In genomic region chr4:142386450-142386849, GRCh38 we compare ENCODE assay signal across 20 cellular contexts.
DNase-seq lines count a peak whose midpoint lies in the region; ATAC-seq and TF ChIP-seq lines count a peak whose summit lies in the region.
"Had no signal": no experiment of that assay in that cellular context is flagged by ENCODE, and none has a peak within 500 bp of the region (broad histone marks: within the 10 kb centered on the region; RNA-seq: fewer than 3 reads in every experiment).

No MANE protein-coding gene starts in this region.

- no peaks in the 10 kb centered on the region for H3K27me3 ChIP-seq in CD4-positive, alpha-beta T cell (ENCODE audit: control insufficient read depth, insufficient read depth, low read length)

- POLR2A ChIA-PET in CD4-positive, alpha-beta T cell (lab: Charles Lee), result interaction anchor here (0.7 to 4.0 kb wide), 10 partner anchors 8 to 181 kb away, joined by 3 to 31 read pairs (median 3); no protein-coding TSS in a partner anchor
- POLR2A ChIA-PET in activated CD4-positive, alpha-beta memory T cell treated with anti-CD3 and anti-CD28 coated beads for 36 hours (lab: Charles Lee), result interaction anchor here (1.0 to 5.0 kb wide), 6 partner anchors 8 to 32 kb away, joined by 3 to 97 read pairs (median 6); no protein-coding TSS in a partner anchor

- CTCF ChIA-PET in CD4-positive, alpha-beta T cell (lab: Charles Lee), result interaction anchor here (0.7 to 1.4 kb wide), 4 partner anchors 12 to 46 kb away, joined by 3 to 4 read pairs (median 3); no protein-coding TSS in a partner anchor
- CTCF ChIA-PET in activated CD4-positive, alpha-beta memory T cell treated with anti-CD3 and anti-CD28 coated beads for 36 hours (lab: Charles Lee), result interaction anchor here (0.7 to 3.1 kb wide), 6 partner anchors 11 to 181 kb away, joined by 4 to 8 read pairs (median 4); no protein-coding TSS in a partner anchor

- peaks cover 6% of the 10 kb centered on the region for H3K9me3 Mint-ChIP-seq in activated T-cell treated with anti-CD3 and anti-CD28 coated beads, Interleukin-2, amount 50 U/mL, for 24 hours
- no peaks in the 10 kb centered on the region for H3K9me3 Mint-ChIP-seq in CD4-positive, alpha-beta T cell
- H3K9me3 Mint-ChIP-seq in activated CD4-positive, alpha-beta memory T cell treated with anti-CD3 and anti-CD28 coated beads for 36 hours, result no peaks in the 10 kb centered on the region

- no peak for TF ChIP-seq CTCF in CD4-positive, alpha-beta T cell (IDR thresholded peaks at IDR 0.05)
- no peak for TF ChIP-seq CTCF in retinal pigment epithelial cell (conservative IDR thresholded peaks at IDR 0.05; ENCODE audit: low read depth, low read length)

- H3K4me3 Mint-ChIP-seq in activated T-cell treated with anti-CD3 and anti-CD28 coated beads, Interleukin-2, amount 50 U/mL, for 24 hours, result peak overlapping the region; percentile 53
- H3K4me3 Mint-ChIP-seq in CD4-positive, alpha-beta T cell, result peak overlapping the region; percentile 76
- peak overlapping the region; percentile 77 for H3K4me3 Mint-ChIP-seq in activated CD4-positive, alpha-beta memory T cell treated with anti-CD3 and anti-CD28 coated beads for 36 hours
- H3K4me3 Mint-ChIP-seq: B cell, GM23338 had no signal

- ATAC-seq in CD4-positive, alpha-beta T cell (ENCODE audit: poor library complexity), result peak; percentile 69
- ATAC-seq in GM18861 (IDR thresholded peaks at IDR 0.05; ENCODE audit: unreplicated experiment) (no peak), HG02981 (IDR thresholded peaks at IDR 0.05; ENCODE audit: unreplicated experiment) (no peak)
- ATAC-seq: GM23338, Panc1 had no signal

- H3K27ac ChIP-seq in CD4-positive, alpha-beta T cell (ENCODE audit: low read depth, low read length), result no peak overlapping the region

- H3K27me3 Mint-ChIP-seq in activated T-cell treated with anti-CD3 and anti-CD28 coated beads, Interleukin-2, amount 50 U/mL, for 24 hours, result no peaks in the 10 kb centered on the region
- H3K27me3 Mint-ChIP-seq in CD4-positive, alpha-beta T cell, result no peaks in the 10 kb centered on the region
- no peaks in the 10 kb centered on the region for H3K27me3 Mint-ChIP-seq in activated CD4-positive, alpha-beta memory T cell treated with anti-CD3 and anti-CD28 coated beads for 36 hours
- H3K27me3 Mint-ChIP-seq: B cell had no signal

- intact Hi-C loops in CD4-positive, alpha-beta T cell (cut with DNase I, micrococcal nuclease), result loop anchor here in 1 of 2 experiments (2.0 kb wide), 1 partner anchor 14 kb away; no protein-coding TSS in a partner anchor
- intact Hi-C loops in activated CD4-positive, alpha-beta memory T cell treated with anti-CD3 and anti-CD28 coated beads for 36 hours (cut with micrococcal nuclease), result no loop called here

- peaks cover 81% of the 10 kb centered on the region for H3K4me1 Mint-ChIP-seq in activated T-cell treated with anti-CD3 and anti-CD28 coated beads, Interleukin-2, amount 50 U/mL, for 24 hours (ENCODE audit: low read depth)
- H3K4me1 Mint-ChIP-seq in CD4-positive, alpha-beta T cell (ENCODE audit: low read depth), result peaks cover 85% of the 10 kb centered on the region
- peaks cover 76% of the 10 kb centered on the region for H3K4me1 Mint-ChIP-seq in activated CD4-positive, alpha-beta memory T cell treated with anti-CD3 and anti-CD28 coated beads for 36 hours (ENCODE audit: low read depth)
- H3K4me1 Mint-ChIP-seq: B cell, GM23338 had no signal

- peaks cover 89% of the 10 kb centered on the region for H3K36me3 Mint-ChIP-seq in activated T-cell treated with anti-CD3 and anti-CD28 coated beads, Interleukin-2, amount 50 U/mL, for 24 hours (ENCODE audit: low read depth)
- peaks cover 82% of the 10 kb centered on the region for H3K36me3 Mint-ChIP-seq in CD4-positive, alpha-beta T cell (ENCODE audit: low read depth)
- peaks cover 51% of the 10 kb centered on the region for H3K36me3 Mint-ChIP-seq in activated CD4-positive, alpha-beta memory T cell treated with anti-CD3 and anti-CD28 coated beads for 36 hours

- no peaks in the 10 kb centered on the region for H3K9me3 ChIP-seq in CD4-positive, alpha-beta T cell (ENCODE audit: control insufficient read depth, low read length)

- no peak for DNase-seq in activated T-cell treated with anti-CD3 and anti-CD28 coated beads, Interleukin-2, amount 50 U/mL, for 24 hours
- DNase-seq in activated T-cell treated with anti-CD3 and anti-CD28 coated beads, Interleukin-2, amount 50 U/mL, for 48 hours, result no peak
- DNase-seq in CD4-positive, alpha-beta T cell, result no peak
- DNase-seq in activated CD4-positive, alpha-beta memory T cell treated with anti-CD3 and anti-CD28 coated beads for 36 hours, result peak; percentile 36
- no peak for DNase-seq in retinal pigment epithelial cell (ENCODE audit: low read depth)
- no peak for DNase-seq in glomerular visceral epithelial cell (ENCODE audit: extremely low spot score)
- DNase-seq: DMS53, EL, MM.1S, NCI-H1092 treated with DMSO at 0.1 percent for 48 hours, NCI-H2081, NCI-H2171 treated with DMSO at 0.1 percent for 48 hours, NCI-H446 treated with DMSO at 0.1 percent for 48 hours, NCI-H69 had no signal

- peak overlapping the region; percentile 9 for H3K4me3 ChIP-seq in retinal pigment epithelial cell (ENCODE audit: low read length)
- H3K4me3 ChIP-seq: GM12878, GM23338 had no signal

- H3K27ac Mint-ChIP-seq in activated T-cell treated with anti-CD3 and anti-CD28 coated beads, Interleukin-2, amount 50 U/mL, for 24 hours, result peak overlapping the region; percentile 84
- H3K27ac Mint-ChIP-seq in CD4-positive, alpha-beta T cell, result peak overlapping the region; percentile 84
- peak overlapping the region; percentile 89 for H3K27ac Mint-ChIP-seq in activated CD4-positive, alpha-beta memory T cell treated with anti-CD3 and anti-CD28 coated beads for 36 hours
- H3K27ac Mint-ChIP-seq: B cell, GM23338 had no signal
